10 cellular contexts compared by ENCODE assay signal in the genomic region with DNA sequence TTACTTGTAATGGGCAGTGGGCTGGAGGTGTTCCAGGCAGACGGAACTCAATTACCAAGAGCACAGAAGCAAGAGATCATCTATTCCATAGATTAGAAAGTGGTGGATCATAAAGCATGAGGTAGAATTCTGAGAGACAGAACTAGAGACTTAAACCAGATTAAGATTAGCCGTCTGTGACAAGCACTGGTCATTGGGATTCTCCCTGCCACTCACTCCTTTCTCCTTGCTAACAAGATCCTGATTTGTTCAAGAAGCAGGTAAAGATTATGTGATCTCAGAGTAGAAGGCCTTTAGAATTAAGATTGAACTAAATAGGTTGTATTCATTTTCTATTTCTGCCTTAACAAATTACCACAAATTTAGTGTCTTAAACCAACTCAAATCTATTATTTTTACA. TPM values are rescaled to one million over a fixed set of nuclear protein-coding genes. Genes with fewer than 3 reads are reported as not detected.
DNase-seq lines count a peak whose midpoint lies in the region; ATAC-seq and TF ChIP-seq lines count a peak whose summit lies in the region.
"Had no signal": no experiment of that assay in that cellular context is flagged by ENCODE, and none has a peak within 500 bp of the region (broad histone marks: within the 10 kb centered on the region; RNA-seq: fewer than 3 reads in every experiment).

No MANE protein-coding gene starts in this region.

- no peaks in the 10 kb centered on the region for H3K9me2 ChIP-seq in PC-9 (ENCODE audit: insufficient read depth)

- TF ChIP-seq EP300 in gastroesophageal sphincter (IDR thresholded peaks at IDR 0.05), result no peak

- peak overlapping the region; percentile 99 for H2AFZ ChIP-seq in PC-9

- peaks cover 5% of the 10 kb centered on the region for H3K27me3 Mint-ChIP-seq in activated CD4-positive, alpha-beta T cell treated with anti-CD3 and anti-CD28 coated beads, Interleukin-2, amount 10 ng/mL, durations not matched to agents 24 days and 14 days

- peak overlapping the region; percentile 98 for H3K4me2 ChIP-seq in PC-9

- CTCF ChIA-PET in PC-9 (lab: Charles Lee), result no interaction called here

- POLR2A ChIA-PET in PC-9 (lab: Charles Lee; ENCODE audit: unreplicated experiment), result no interaction called here

- WGBS in gastroesophageal sphincter (ENCODE audit: low coverage in 1 of 2), 2 donors, result 85 to 90% methylated on average over 1 to 2 of the region's 2 CpGs

- peaks cover 34% of the 10 kb centered on the region for H3K79me2 ChIP-seq in PC-9 (ENCODE audit: low read depth)

- H3K4me1 ChIP-seq in PC-9 (replicated peaks; ENCODE audit: insufficient read depth), result peaks cover 31% of the 10 kb centered on the region
- H3K4me1 ChIP-seq in gastroesophageal sphincter, result peaks cover 0 to 38% (median 3%) of the 10 kb centered on the region in 3 donors

- no peak for TF ChIP-seq POLR2A in gastroesophageal sphincter (IDR thresholded peaks at IDR 0.05)

- H3K27me3 ChIP-seq in PC-9 (ENCODE audit: insufficient read depth, low read depth) (no peaks in the 10 kb centered on the region), gastroesophageal sphincter (no peaks in the 10 kb centered on the region)

- H3K9me3 ChIP-seq in PC-9 (ENCODE audit: insufficient read depth, low read depth) (no peaks in the 10 kb centered on the region), gastroesophageal sphincter (no peaks in the 10 kb centered on the region)

- TF ChIP-seq CTCF in PC-9 (conservative IDR thresholded peaks at IDR 0.05), result no peak
- TF ChIP-seq CTCF in gastroesophageal sphincter (IDR thresholded peaks at IDR 0.05), result no peak

- H3K4me3 Mint-ChIP-seq in activated CD4-positive, alpha-beta T cell treated with anti-CD3 and anti-CD28 coated beads, Interleukin-2, amount 10 ng/mL, durations not matched to agents 24 days and 14 days, result peak overlapping the region; percentile 94
- H3K4me3 Mint-ChIP-seq in stimulated activated effector memory CD8-positive, alpha-beta T cell treated with anti-CD3 and anti-CD28 coated beads, Interleukin-12 subunit alpha, Interleukin-12 subunit beta, amount 100 ng/mL, for 72 hours, result peak overlapping the region; percentile 100

- H3K9me3 Mint-ChIP-seq in activated CD4-positive, alpha-beta T cell treated with anti-CD3 and anti-CD28 coated beads, Interleukin-2, amount 10 ng/mL, durations not matched to agents 24 days and 14 days, result no peaks in the 10 kb centered on the region
- no peaks in the 10 kb centered on the region for H3K9me3 Mint-ChIP-seq in stimulated activated effector memory CD8-positive, alpha-beta T cell treated with anti-CD3 and anti-CD28 coated beads, Interleukin-12 subunit alpha, Interleukin-12 subunit beta, amount 100 ng/mL, for 72 hours

- H3K36me3 ChIP-seq in PC-9 (ENCODE audit: low read depth) (peaks cover 16% of the 10 kb centered on the region), gastroesophageal sphincter (no peaks in the 10 kb centered on the region)

- H4K20me1 ChIP-seq in PC-9 (ENCODE audit: insufficient read depth), result peaks cover 20% of the 10 kb centered on the region

- no peaks in the 10 kb centered on the region for H3F3A ChIP-seq in PC-9 (ENCODE audit: insufficient read depth, low read depth)

- H3K4me3 ChIP-seq in PC-9 (peak overlapping the region; percentile 90; the same call in 1 of the 2 replicates), gastroesophageal sphincter (peak overlapping the region in 1 of 2 donors; percentile 77)

- no peak for DNase-seq in activated CD4-positive, alpha-beta T cell treated with anti-CD3 and anti-CD28 coated beads, Interleukin-2, amount 10 ng/mL, durations not matched to agents 24 days and 14 days
- no peak for DNase-seq in activated CD4-positive, alpha-beta T cell treated with anti-CD3 and anti-CD28 coated beads for 1 hour
- no peak for DNase-seq in PC-9
- no peak for DNase-seq in stimulated activated effector memory CD8-positive, alpha-beta T cell treated with anti-CD3 and anti-CD28 coated beads, Interleukin-12 subunit alpha, Interleukin-12 subunit beta, amount 100 ng/mL, for 72 hours (ENCODE audit: low spot score in 2 of 2)
- DNase-seq in ureter (ENCODE audit: low spot score), result no peak
- DNase-seq: ACHN, NCI-H2081 treated with DMSO at 0.1 percent for 48 hours had no signal

- H3K4me1 Mint-ChIP-seq in activated CD4-positive, alpha-beta T cell treated with anti-CD3 and anti-CD28 coated beads, Interleukin-2, amount 10 ng/mL, durations not matched to agents 24 days and 14 days, result peaks cover 30% of the 10 kb centered on the region
- peaks cover 29% of the 10 kb centered on the region for H3K4me1 Mint-ChIP-seq in stimulated activated effector memory CD8-positive, alpha-beta T cell treated with anti-CD3 and anti-CD28 coated beads, Interleukin-12 subunit alpha, Interleukin-12 subunit beta, amount 100 ng/mL, for 72 hours

- intact Hi-C loops in activated CD4-positive, alpha-beta T cell treated with anti-CD3 and anti-CD28 coated beads, Interleukin-2, amount 10 ng/mL, durations not matched to agents 24 days and 14 days (cut with micrococcal nuclease), result loop anchor here (5.0 to 10.0 kb wide), 4 partner anchors 130 to 1130 kb away; no protein-coding TSS in a partner anchor
- intact Hi-C loops in PC-9 (cut with micrococcal nuclease; ENCODE audit: unreplicated experiment), result loop anchor here (10.0 kb wide), 2 partner anchors 110 to 1100 kb away; no protein-coding TSS in a partner anchor

- no peak for ATAC-seq in gastroesophageal sphincter
- ATAC-seq in stimulated activated effector memory CD8-positive, alpha-beta T cell treated with anti-CD3 and anti-CD28 coated beads, Interleukin-12 subunit alpha, Interleukin-12 subunit beta, amount 100 ng/mL, for 72 hours, result no peak
- ATAC-seq in HG03025 (IDR thresholded peaks at IDR 0.05; ENCODE audit: low FRiP score, unreplicated experiment), result no peak
- ATAC-seq in GM21526 (IDR thresholded peaks at IDR 0.05; ENCODE audit: low FRiP score, unreplicated experiment), result no peak

- H3K27ac ChIP-seq in PC-9, result no peak overlapping the region
- peak overlapping the region; percentile 88 to 94 (median 90) for H3K27ac ChIP-seq in gastroesophageal sphincter

- no TSS peak for BruUV-seq in PC-9 (replicated peaks; lab: Mats Ljungman, UMichigan)

- no peak overlapping the region for H3K27ac Mint-ChIP-seq in activated CD4-positive, alpha-beta T cell treated with anti-CD3 and anti-CD28 coated beads, Interleukin-2, amount 10 ng/mL, durations not matched to agents 24 days and 14 days
- peak overlapping the region; percentile 99 for H3K27ac Mint-ChIP-seq in stimulated activated effector memory CD8-positive, alpha-beta T cell treated with anti-CD3 and anti-CD28 coated beads, Interleukin-12 subunit alpha, Interleukin-12 subunit beta, amount 100 ng/mL, for 72 hours

- peaks cover 12% of the 10 kb centered on the region for H3K36me3 Mint-ChIP-seq in activated CD4-positive, alpha-beta T cell treated with anti-CD3 and anti-CD28 coated beads, Interleukin-2, amount 10 ng/mL, durations not matched to agents 24 days and 14 days (ENCODE audit: low read depth)
- peaks cover 24% of the 10 kb centered on the region for H3K36me3 Mint-ChIP-seq in stimulated activated effector memory CD8-positive, alpha-beta T cell treated with anti-CD3 and anti-CD28 coated beads, Interleukin-12 subunit alpha, Interleukin-12 subunit beta, amount 100 ng/mL, for 72 hours

RNA-seq across cellular contexts. Expression of gene HSPA13, which starts 1.5 kb away (rescaled TPM):
- 40.9 and 41.6 TPM in 2 replicates for total RNA-seq in activated CD4-positive, alpha-beta T cell treated with anti-CD3 and anti-CD28 coated beads, Interleukin-2, amount 10 ng/mL, durations not matched to agents 24 days and 14 days
- total RNA-seq in PC-9 (2021) (19.0 and 24.9 TPM in 2 replicates), gastroesophageal sphincter (10 to 100 TPM; 14.1 to 23.8 (median 18.4) TPM), ureter (18.2 TPM)
